Comparison of ENCODE assay signal across 17 cellular contexts in genomic region chr19:47195462-47195861, GRCh38. TPM values are rescaled to one million over a fixed set of nuclear protein-coding genes. Genes with fewer than 3 reads are reported as not detected.
DNase-seq lines count a peak whose midpoint lies in the region; ATAC-seq and TF ChIP-seq lines count a peak whose summit lies in the region.
"Had no signal": no experiment of that assay in that cellular context is flagged by ENCODE, and none has a peak within 500 bp of the region (broad histone marks: within the 10 kb centered on the region; RNA-seq: fewer than 3 reads in every experiment).

No MANE protein-coding gene starts in this region.

- no peak for ATAC-seq in activated naive CD8-positive, alpha-beta T cell treated with anti-CD3 and anti-CD28 coated beads, Interleukin-2, amount 10 ng/mL, durations not matched to agents 7 days and 5 days (ENCODE audit: low read depth)
- no peak for ATAC-seq in activated naive CD8-positive, alpha-beta T cell treated with anti-CD3 and anti-CD28 coated beads, Interleukin-2, amount 50 U/mL, for 24 hours
- ATAC-seq in T-helper 17 cell (no peak), GM19395 (IDR thresholded peaks at IDR 0.05; ENCODE audit: unreplicated experiment) (no peak), HG03095 (IDR thresholded peaks at IDR 0.05; ENCODE audit: unreplicated experiment) (no peak)
- ATAC-seq in stimulated activated effector memory CD8-positive, alpha-beta T cell treated with anti-CD3 and anti-CD28 coated beads, Interleukin-12 subunit alpha, Interleukin-12 subunit beta, amount 100 ng/mL, for 72 hours = no peak

- no peak for DNase-seq in activated naive CD8-positive, alpha-beta T cell treated with anti-CD3 and anti-CD28 coated beads, Interleukin-2, amount 10 ng/mL, durations not matched to agents 7 days and 5 days
- no peak for DNase-seq in activated naive CD8-positive, alpha-beta T cell treated with anti-CD3 and anti-CD28 coated beads, Interleukin-2, amount 50 U/mL, for 24 hours
- no peak for DNase-seq in T-helper 17 cell
- DNase-seq in endodermal cell = no peak
- DNase-seq in stimulated activated effector memory CD8-positive, alpha-beta T cell treated with anti-CD3 and anti-CD28 coated beads, Interleukin-12 subunit alpha, Interleukin-12 subunit beta, amount 100 ng/mL, for 72 hours (ENCODE audit: low spot score in 2 of 2) = no peak
- no peak for DNase-seq in iPS-NIHi7 (ENCODE audit: extremely low spot score)
- DNase-seq: ACHN, AML-193, EL, H7, MV-4-11, NCI-H1417 treated with DMSO at 0.1 percent for 48 hours, NCI-H2081, NCI-H510A treated with DMSO at 0.1 percent for 48 hours, NCI-H82 had no signal

- H3K9me3 Mint-ChIP-seq in activated naive CD8-positive, alpha-beta T cell treated with anti-CD3 and anti-CD28 coated beads, Interleukin-2, amount 10 ng/mL, durations not matched to agents 7 days and 5 days = no peaks in the 10 kb centered on the region
- no peaks in the 10 kb centered on the region for H3K9me3 Mint-ChIP-seq in activated naive CD8-positive, alpha-beta T cell treated with anti-CD3 and anti-CD28 coated beads, Interleukin-2, amount 50 U/mL, for 24 hours
- H3K9me3 Mint-ChIP-seq in endodermal cell = no peaks in the 10 kb centered on the region
- H3K9me3 Mint-ChIP-seq in stimulated activated effector memory CD8-positive, alpha-beta T cell treated with anti-CD3 and anti-CD28 coated beads, Interleukin-12 subunit alpha, Interleukin-12 subunit beta, amount 100 ng/mL, for 72 hours = no peaks in the 10 kb centered on the region

- H3K4me3 Mint-ChIP-seq in activated naive CD8-positive, alpha-beta T cell treated with anti-CD3 and anti-CD28 coated beads, Interleukin-2, amount 10 ng/mL, durations not matched to agents 7 days and 5 days = no peak overlapping the region
- no peak overlapping the region for H3K4me3 Mint-ChIP-seq in activated naive CD8-positive, alpha-beta T cell treated with anti-CD3 and anti-CD28 coated beads, Interleukin-2, amount 50 U/mL, for 24 hours
- H3K4me3 Mint-ChIP-seq in T-helper 17 cell = no peak overlapping the region
- H3K4me3 Mint-ChIP-seq in endodermal cell = no peak overlapping the region
- H3K4me3 Mint-ChIP-seq in stimulated activated effector memory CD8-positive, alpha-beta T cell treated with anti-CD3 and anti-CD28 coated beads, Interleukin-12 subunit alpha, Interleukin-12 subunit beta, amount 100 ng/mL, for 72 hours = no peak overlapping the region

- no peaks in the 10 kb centered on the region for H3K4me1 ChIP-seq in endodermal cell (ENCODE audit: control insufficient read depth, insufficient read depth, low read length)

- POLR2A ChIA-PET in activated naive CD8-positive, alpha-beta T cell treated with anti-CD3 and anti-CD28 coated beads, Interleukin-2, amount 10 ng/mL, durations not matched to agents 7 days and 5 days (lab: Charles Lee) = interaction anchor here (0.7 kb wide), 1 partner anchor 8 kb away, joined by 6 read pairs; no protein-coding TSS in a partner anchor

- 92 to 100% methylated on average over 1 of the region's 1 CpG for WGBS in endodermal cell (ENCODE audit: insufficient coverage in 1 of 2, insufficient read length in 1 of 2), 2 experiments

- H3K36me3 ChIP-seq in endodermal cell (ENCODE audit: control insufficient read depth, insufficient read depth, low read length) = peaks cover 58% of the 10 kb centered on the region

- no peak overlapping the region for H3K27ac ChIP-seq in endodermal cell (ENCODE audit: low read depth, low read length)

- peaks cover 28% of the 10 kb centered on the region for H3K36me3 Mint-ChIP-seq in activated naive CD8-positive, alpha-beta T cell treated with anti-CD3 and anti-CD28 coated beads, Interleukin-2, amount 10 ng/mL, durations not matched to agents 7 days and 5 days
- H3K36me3 Mint-ChIP-seq in activated naive CD8-positive, alpha-beta T cell treated with anti-CD3 and anti-CD28 coated beads, Interleukin-2, amount 50 U/mL, for 24 hours (ENCODE audit: low read depth) = peaks cover 44% of the 10 kb centered on the region
- H3K36me3 Mint-ChIP-seq in T-helper 17 cell (ENCODE audit: low read depth) (no peaks in the 10 kb centered on the region), endodermal cell (ENCODE audit: low read depth) (peaks cover 57% of the 10 kb centered on the region)
- peaks cover 86% of the 10 kb centered on the region for H3K36me3 Mint-ChIP-seq in stimulated activated effector memory CD8-positive, alpha-beta T cell treated with anti-CD3 and anti-CD28 coated beads, Interleukin-12 subunit alpha, Interleukin-12 subunit beta, amount 100 ng/mL, for 72 hours

- no peak for TF ChIP-seq CTCF in endodermal cell (conservative IDR thresholded peaks at IDR 0.05)

- H3K4me3 ChIP-seq in endodermal cell (ENCODE audit: low read length) = no peak overlapping the region

- H3K27me3 Mint-ChIP-seq in activated naive CD8-positive, alpha-beta T cell treated with anti-CD3 and anti-CD28 coated beads, Interleukin-2, amount 10 ng/mL, durations not matched to agents 7 days and 5 days = no peaks in the 10 kb centered on the region
- H3K27me3 Mint-ChIP-seq in activated naive CD8-positive, alpha-beta T cell treated with anti-CD3 and anti-CD28 coated beads, Interleukin-2, amount 50 U/mL, for 24 hours = no peaks in the 10 kb centered on the region
- H3K27me3 Mint-ChIP-seq in T-helper 17 cell (no peaks in the 10 kb centered on the region), endodermal cell (ENCODE audit: insufficient read depth) (no peaks in the 10 kb centered on the region)

- no peaks in the 10 kb centered on the region for H3K27me3 ChIP-seq in endodermal cell (ENCODE audit: control insufficient read depth, insufficient read depth, low read length, poor library complexity, severe bottlenecking)

- H3K9me3 ChIP-seq in T-helper 17 cell (ENCODE audit: control insufficient read depth, low read length, poor library complexity, severe bottlenecking) (no peaks in the 10 kb centered on the region), endodermal cell (ENCODE audit: control insufficient read depth, low read length) (no peaks in the 10 kb centered on the region)

- H3K9ac ChIP-seq in endodermal cell (ENCODE audit: extremely low read depth, low read length, poor library complexity, severe bottlenecking) = no peak overlapping the region

- peak overlapping the region; percentile 12 for H3K27ac Mint-ChIP-seq in activated naive CD8-positive, alpha-beta T cell treated with anti-CD3 and anti-CD28 coated beads, Interleukin-2, amount 10 ng/mL, durations not matched to agents 7 days and 5 days
- no peak overlapping the region for H3K27ac Mint-ChIP-seq in activated naive CD8-positive, alpha-beta T cell treated with anti-CD3 and anti-CD28 coated beads, Interleukin-2, amount 50 U/mL, for 24 hours
- H3K27ac Mint-ChIP-seq in T-helper 17 cell (peak overlapping the region; percentile 27), endodermal cell (peak overlapping the region; percentile 61)
- peak overlapping the region; percentile 87 for H3K27ac Mint-ChIP-seq in stimulated activated effector memory CD8-positive, alpha-beta T cell treated with anti-CD3 and anti-CD28 coated beads, Interleukin-12 subunit alpha, Interleukin-12 subunit beta, amount 100 ng/mL, for 72 hours

- H3K4me1 Mint-ChIP-seq in activated naive CD8-positive, alpha-beta T cell treated with anti-CD3 and anti-CD28 coated beads, Interleukin-2, amount 10 ng/mL, durations not matched to agents 7 days and 5 days = peaks cover 9% of the 10 kb centered on the region
- peaks cover 18% of the 10 kb centered on the region for H3K4me1 Mint-ChIP-seq in activated naive CD8-positive, alpha-beta T cell treated with anti-CD3 and anti-CD28 coated beads, Interleukin-2, amount 50 U/mL, for 24 hours
- H3K4me1 Mint-ChIP-seq in T-helper 17 cell (peaks cover 1% of the 10 kb centered on the region), endodermal cell (peaks cover 19% of the 10 kb centered on the region)
- H3K4me1 Mint-ChIP-seq in stimulated activated effector memory CD8-positive, alpha-beta T cell treated with anti-CD3 and anti-CD28 coated beads, Interleukin-12 subunit alpha, Interleukin-12 subunit beta, amount 100 ng/mL, for 72 hours = peaks cover 19% of the 10 kb centered on the region

RNA-seq across cellular contexts. Expression of gene BBC3, which starts 35.5 kb away (rescaled TPM):
- total RNA-seq in activated naive CD8-positive, alpha-beta T cell treated with anti-CD3 and anti-CD28 coated beads, Interleukin-2, amount 10 ng/mL, durations not matched to agents 7 days and 5 days = 10 to 100 TPM; 29.5 to 29.9 TPM
- total RNA-seq in T-helper 17 cell = 10 to 100 TPM; 32.4 to 40.2 TPM
- total RNA-seq in endodermal cell = 10 to 100 TPM in 1 of 2 donors, 1 to 10 TPM in 1; 8.8 to 13.4 TPM
- polyA plus RNA-seq in endodermal cell (2013, experiment 1 of 2) = 25.1 TPM
- 23.6 TPM for polyA plus RNA-seq in endodermal cell (2013, experiment 2 of 2)
